8 cellular contexts compared by ENCODE assay signal in genomic region chr17:63549289-63549945, GRCh38. TPM values are rescaled to one million over a fixed set of nuclear protein-coding genes. Genes with fewer than 3 reads are reported as not detected.
DNase-seq lines count a peak whose midpoint lies in the region; ATAC-seq and TF ChIP-seq lines count a peak whose summit lies in the region.

No MANE protein-coding gene starts in this region.

- ATAC-seq in HCT116 (peak; percentile 41; the same call in 1 of the 2 replicates), PC-3 (peak; percentile 9)

- no peak for TF ChIP-seq POLR2A in HCT116 (IDR thresholded peaks at IDR 0.05; ENCODE audit: borderline replicate concordance, extremely low read depth, insufficient read depth, insufficient read length)

- no peaks in the 10 kb centered on the region for H3K9me3 ChIP-seq in HCT116 (ENCODE audit: control insufficient read depth in 1 of 2, insufficient read depth in 1 of 2, low read depth in 1 of 2, low read length in 2 of 2)
- H3K9me3 ChIP-seq in PC-3 (ENCODE audit: low read length): no peaks in the 10 kb centered on the region
- no peaks in the 10 kb centered on the region for H3K9me3 ChIP-seq in neural progenitor cell (ENCODE audit: low read depth)

- peak overlapping the region; percentile 86 for H3K27ac ChIP-seq in HCT116 (ENCODE audit: low read depth, low read length)
- H3K27ac ChIP-seq in PC-3 (ENCODE audit: low read length): peak overlapping the region; percentile 36
- H3K27ac ChIP-seq in neural progenitor cell: no peak overlapping the region

- peaks cover 9% of the 10 kb centered on the region for H3K4me1 Mint-ChIP-seq in endothelial cell (ENCODE audit: unreplicated experiment)
- H3K4me1 Mint-ChIP-seq in neural progenitor cell: peaks cover 21% of the 10 kb centered on the region

- intact Hi-C loops in HCT116 (cut with micrococcal nuclease) (no loop called here), PC-3 (cut with micrococcal nuclease) (no loop called here)

- H3K4me2 ChIP-seq in HCT116 (ENCODE audit: low read length) (peak overlapping the region; percentile 90), PC-3 (ENCODE audit: low read length) (peak overlapping the region; percentile 87), neural progenitor cell (peak overlapping the region; percentile 91)

- H3K9me2 ChIP-seq in HCT116 (ENCODE audit: insufficient read depth) (no peaks in the 10 kb centered on the region), PC-3 (replicated peaks; ENCODE audit: low read length) (no peaks in the 10 kb centered on the region)

- H3K79me2 ChIP-seq in HCT116 (ENCODE audit: insufficient read depth, low read length) (peaks cover 45% of the 10 kb centered on the region), PC-3 (ENCODE audit: low read length) (peaks cover 50% of the 10 kb centered on the region), neural progenitor cell (ENCODE audit: low read depth) (peaks cover 36% of the 10 kb centered on the region)

- H2AFZ ChIP-seq in HCT116 (ENCODE audit: low read depth, low read length, poor library complexity, severe bottlenecking) (peak overlapping the region; percentile 60), PC-3 (ENCODE audit: low read length) (peak overlapping the region; percentile 96), neural progenitor cell (replicated peaks) (peak overlapping the region; percentile 78)

- H3K4me3 ChIP-seq in GM12864 (ENCODE audit: low read depth, low read length) (peak overlapping the region; percentile 69), HCT116 (replicated peaks in 1 of 2; ENCODE audit: low read depth in 1 of 2, low read length in 2 of 2) (peak overlapping the region; percentile 71 to 76), PC-3 (ENCODE audit: low read length) (peak overlapping the region; percentile 89), neural progenitor cell (peak overlapping the region; percentile 86)

- no peak for DNase-seq in GM12864 (ENCODE audit: low read depth)
- no peak for DNase-seq in HCT116 (ENCODE audit: low read depth, low spot score)
- DNase-seq in PC-3: no peak
- DNase-seq in endothelial cell (ENCODE audit: low spot score): no peak
- DNase-seq in neural progenitor cell (ENCODE audit: low spot score): no peak
- no peak for DNase-seq in globus pallidus (ENCODE audit: low spot score)
- no peak for DNase-seq in GM03348 (ENCODE audit: low spot score)
- DNase-seq in NCI-H1417 treated with DMSO at 0.1 percent for 48 hours (lab: John Stamatoyannopoulos, UW): no peak

- H3K9ac ChIP-seq in HCT116 (ENCODE audit: low read length) (peak overlapping the region; percentile 83), PC-3 (ENCODE audit: low read length) (peak overlapping the region; percentile 85), neural progenitor cell (peak overlapping the region; percentile 42)

- RAD21 ChIA-PET in HCT116 (lab: Charles Lee; ENCODE audit: low non-redundant PET in 1 of 2, low total read pairs in 2 of 2, uncharacterized antibody in 2 of 2, unreplicated experiment in 2 of 2): no interaction called here

- peaks cover 0 to 7% of the 10 kb centered on the region in 2 experiments; a peak in 1 of 4 replicates for H3K36me3 ChIP-seq in HCT116 (ENCODE audit: control insufficient read depth in 1 of 2, insufficient read depth in 2 of 2, low read length in 2 of 2)
- H3K36me3 ChIP-seq in PC-3 (ENCODE audit: low read depth, low read length): no peaks in the 10 kb centered on the region; the same call in 1 of the 2 replicates
- no peaks in the 10 kb centered on the region for H3K36me3 ChIP-seq in neural progenitor cell

- H4K20me1 ChIP-seq in HCT116 (ENCODE audit: insufficient read depth) (0 out of 2 replicates have a peak, but pooled peaks cover 6% of the 10 kb centered on the region), PC-3 (ENCODE audit: low read length) (peaks cover 24% of the 10 kb centered on the region), neural progenitor cell (ENCODE audit: low read depth) (peaks cover 30% of the 10 kb centered on the region)

- peak overlapping the region; percentile 91 for H3K4me3 Mint-ChIP-seq in endothelial cell (ENCODE audit: unreplicated experiment)
- H3K4me3 Mint-ChIP-seq in neural progenitor cell: peak overlapping the region; percentile 99

- no peak for TF ChIP-seq CTCF in GM12864 (IDR thresholded peaks at IDR 0.05; ENCODE audit: low read depth, low read length, missing control alignments)
- no peak for TF ChIP-seq CTCF in HCT116 (IDR thresholded peaks at IDR 0.05 in 2 of 3, conservative IDR thresholded peaks at IDR 0.05 in 1 of 3; ENCODE audit: borderline replicate concordance in 1 of 3, insufficient read depth in 1 of 3, low read depth in 2 of 3, low read length in 2 of 3)
- TF ChIP-seq CTCF in PC-3 (conservative IDR thresholded peaks at IDR 0.05; ENCODE audit: low read depth, low read length): no peak
- no peak for TF ChIP-seq CTCF in endothelial cell (IDR thresholded peaks at IDR 0.05; ENCODE audit: unreplicated experiment)
- no peak for TF ChIP-seq CTCF in neural progenitor cell (IDR thresholded peaks at IDR 0.05)

- H3K36me3 Mint-ChIP-seq in endothelial cell (ENCODE audit: low read depth, unreplicated experiment) (peaks cover 5% of the 10 kb centered on the region), neural progenitor cell (peaks cover under 1% of the 10 kb centered on the region)

- TF ChIP-seq RAD21 in HCT116 (IDR thresholded peaks at IDR 0.05; ENCODE audit: low read depth): no peak

- no peaks in the 10 kb centered on the region for H3K27me3 ChIP-seq in HCT116 (ENCODE audit: insufficient read depth, low read length)
- H3K27me3 ChIP-seq in PC-3 (ENCODE audit: low read length): no peaks in the 10 kb centered on the region
- no peaks in the 10 kb centered on the region for H3K27me3 ChIP-seq in neural progenitor cell

- no peaks in the 10 kb centered on the region for H3K27me3 Mint-ChIP-seq in endothelial cell (ENCODE audit: unreplicated experiment)
- H3K27me3 Mint-ChIP-seq in neural progenitor cell (ENCODE audit: insufficient read depth, low read depth): no peaks in the 10 kb centered on the region

- H3K4me1 ChIP-seq in HCT116 (ENCODE audit: control insufficient read depth in 1 of 2, insufficient read depth in 2 of 2, low read length in 2 of 2) (peaks cover 12 to 20% of the 10 kb centered on the region in 2 experiments), PC-3 (ENCODE audit: insufficient read depth, low read length) (peaks cover 22% of the 10 kb centered on the region), neural progenitor cell (peaks cover 15% of the 10 kb centered on the region)

- POLR2A ChIA-PET in HCT116 (lab: Charles Lee): no interaction called here
- POLR2A ChIA-PET in PC-3 (lab: Charles Lee; ENCODE audit: unreplicated experiment): interaction anchor here (0.5 kb wide), 1 partner anchor 73 kb away, joined by 3 read pairs; the partner anchor contains the start of gene MAP3K3

- BruUV-seq in HCT116 (replicated peaks; lab: Mats Ljungman, UMichigan) (TSS peak; percentile 88), PC-3 (replicated peaks; lab: Mats Ljungman, UMichigan) (TSS peak; percentile 85)

- H3K27ac Mint-ChIP-seq in endothelial cell (ENCODE audit: unreplicated experiment) (peak overlapping the region; percentile 36), neural progenitor cell (peak overlapping the region; percentile 53)

- CTCF ChIA-PET in HCT116 (lab: Charles Lee): interaction anchor here (1.1 to 1.5 kb wide), 4 partner anchors 63 to 123 kb away, joined by 3 to 5 read pairs (median 4); no protein-coding TSS in a partner anchor
- CTCF ChIA-PET in PC-3 (lab: Charles Lee): no interaction called here

- H3F3A ChIP-seq in PC-3 (ENCODE audit: low read length, unreplicated experiment) (no peaks in the 10 kb centered on the region), neural progenitor cell (ENCODE audit: low read depth) (peaks cover 20% of the 10 kb centered on the region)

- H3K9me3 Mint-ChIP-seq in endothelial cell (ENCODE audit: unreplicated experiment) (no peaks in the 10 kb centered on the region), neural progenitor cell (no peaks in the 10 kb centered on the region)

TF ChIP-seq in HCT116, 20 proteins besides CTCF, POLR2A, EP300 and RAD21:
- TF ChIP-seq CEBPB (IDR thresholded peaks at IDR 0.05; ENCODE audit: low read depth): no peak

RNA-seq across cellular contexts. Expression of gene DCAF7, which starts 0.9 kb away (rescaled TPM):
- total RNA-seq in HCT116 (2021; ENCODE audit: unreplicated experiment) (144 TPM), PC-3 (2014; rRNA removed) (46.5 and 55.5 TPM in 2 replicates), endothelial cell (ENCODE audit: unreplicated experiment) (123 TPM), neural progenitor cell (ENCODE audit: low replicate concordance) (56.5 and 70.6 TPM in 2 replicates)
- polyA plus RNA-seq in HCT116 (2012): 137 and 147 TPM in 2 replicates

RNA-seq across cellular contexts. Expression of gene KCNH6, which starts 26.3 kb away (rescaled TPM):
- total RNA-seq in HCT116 (2021; ENCODE audit: unreplicated experiment): not detected
- 0.03 and 0.04 TPM in 2 replicates for polyA plus RNA-seq in HCT116 (2012)
- not detected in 2 replicates for total RNA-seq in PC-3 (2014; rRNA removed)
- 18.6 TPM for total RNA-seq in endothelial cell (ENCODE audit: unreplicated experiment)
- total RNA-seq in neural progenitor cell (ENCODE audit: low replicate concordance): 0.03 TPM in 1 of 2 replicates, not detected in the other

RNA-seq across cellular contexts. Expression of gene TACO1, which starts 51.3 kb away (rescaled TPM):
- 39.6 TPM for total RNA-seq in HCT116 (2021; ENCODE audit: unreplicated experiment)
- 36.3 and 41.6 TPM in 2 replicates for polyA plus RNA-seq in HCT116 (2012)
- total RNA-seq in PC-3 (2014; rRNA removed): 47.9 and 70.0 TPM in 2 replicates
- 19.4 TPM for total RNA-seq in endothelial cell (ENCODE audit: unreplicated experiment)
- 15.4 and 18.3 TPM in 2 replicates for total RNA-seq in neural progenitor cell (ENCODE audit: low replicate concordance)

Comparison
In these comparisons a context has a peak if more than half of its experiments do, and no peak if none do; other contexts are left out.
1. RNA of gene KCNH6, which starts 26.3 kb away (total RNA-seq): 18.6 TPM in endothelial cell (single experiment); not detected in HCT116 (single experiment), not detected in PC-3 and 0.03 TPM in neural progenitor cell; every median in the first group is over 10 times any median in the second.
2. Peak in every context shown above with its lines, with median percentiles within 50 percentile points of each other: H3K4me3 ChIP-seq, H2AFZ ChIP-seq, H3K4me2 ChIP-seq and H3K9ac ChIP-seq.